8 cellular contexts compared by ENCODE assay signal in the genomic region with DNA sequence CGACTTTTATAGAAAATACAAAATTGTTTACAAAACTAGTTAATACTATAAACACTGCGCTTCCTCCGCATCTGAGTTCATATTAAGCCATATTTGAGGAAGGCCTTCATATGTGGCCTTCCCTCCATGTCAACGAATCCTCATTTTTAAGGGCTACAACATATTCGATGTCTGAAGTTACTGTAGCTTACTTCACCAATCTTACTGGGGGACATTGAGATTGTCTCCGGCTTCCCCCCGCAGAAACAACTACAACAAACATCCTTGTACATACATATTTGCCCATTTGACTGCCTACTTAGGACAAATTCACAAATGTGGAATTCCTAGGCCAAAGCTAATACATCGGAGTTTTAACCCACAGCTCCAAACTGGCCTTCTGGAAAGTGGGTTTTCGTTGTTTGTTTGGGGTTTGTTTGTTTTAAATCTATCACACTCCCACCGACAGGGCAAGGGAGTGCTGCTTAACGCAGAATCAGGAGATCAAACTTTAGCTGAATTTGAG. TPM values are rescaled to one million over a fixed set of nuclear protein-coding genes. Genes with fewer than 3 reads are reported as not detected.
DNase-seq lines count a peak whose midpoint lies in the region; ATAC-seq and TF ChIP-seq lines count a peak whose summit lies in the region.

No MANE protein-coding gene starts in this region.

- peak overlapping the region; percentile 83 for H3K9ac ChIP-seq in ES-I3 (ENCODE audit: low read depth, low read length)
- H3K9ac ChIP-seq in neural progenitor cell, result no peak overlapping the region

- ATAC-seq in HG03520 (IDR thresholded peaks at IDR 0.05; ENCODE audit: unreplicated experiment) (peak; percentile 19), GM21360 (IDR thresholded peaks at IDR 0.05; ENCODE audit: unreplicated experiment) (no peak), GM21381 (IDR thresholded peaks at IDR 0.05; ENCODE audit: unreplicated experiment) (no peak)

- H3K27ac Mint-ChIP-seq in neural progenitor cell, result peak overlapping the region; percentile 30

- H2AFZ ChIP-seq in neural progenitor cell (replicated peaks), result peak overlapping the region; percentile 46

- no peaks in the 10 kb centered on the region for H3K79me2 ChIP-seq in neural progenitor cell (ENCODE audit: low read depth)

- H3K9me3 Mint-ChIP-seq in neural progenitor cell, result no peaks in the 10 kb centered on the region

- peak overlapping the region; percentile 89 for H3K4me3 Mint-ChIP-seq in neural progenitor cell

- H3K9me3 ChIP-seq in ES-I3 (ENCODE audit: control insufficient read depth, insufficient read depth, low read length) (no peaks in the 10 kb centered on the region), neural progenitor cell (ENCODE audit: low read depth) (no peaks in the 10 kb centered on the region)

- peaks cover 8% of the 10 kb centered on the region for H3K4me1 Mint-ChIP-seq in neural progenitor cell

- TF ChIP-seq CTCF in coronary artery (IDR thresholded peaks at IDR 0.05), result no peak
- TF ChIP-seq CTCF in neural progenitor cell (IDR thresholded peaks at IDR 0.05), result no peak

- H4K20me1 ChIP-seq in neural progenitor cell (ENCODE audit: low read depth), result no peaks in the 10 kb centered on the region

- H3K4me3 ChIP-seq in coronary artery, result peak overlapping the region; percentile 80
- H3K4me3 ChIP-seq in neural progenitor cell, result peak overlapping the region; percentile 65

- H3K36me3 ChIP-seq in ES-I3 (ENCODE audit: insufficient read depth, low read length) (no peaks in the 10 kb centered on the region), neural progenitor cell (no peaks in the 10 kb centered on the region)

- DNase-seq in coronary artery (ENCODE audit: low spot score), result no peak
- DNase-seq in neural progenitor cell (ENCODE audit: low spot score), result no peak
- DNase-seq in DMS153 (lab: John Stamatoyannopoulos, UW), result no peak
- no peak for DNase-seq in NCI-H1694 (lab: John Stamatoyannopoulos, UW)

- peaks cover 30% of the 10 kb centered on the region for H3K27me3 ChIP-seq in neural progenitor cell

- H3K27me3 Mint-ChIP-seq in neural progenitor cell (ENCODE audit: insufficient read depth, low read depth), result peaks cover 2% of the 10 kb centered on the region

- peaks cover 5% of the 10 kb centered on the region for H3F3A ChIP-seq in neural progenitor cell (ENCODE audit: low read depth)

- peak overlapping the region; percentile 93 to 94 for H3K27ac ChIP-seq in coronary artery
- H3K27ac ChIP-seq in neural progenitor cell, result no peak overlapping the region

- peak overlapping the region; percentile 87 for H3K4me2 ChIP-seq in neural progenitor cell

- H3K4me1 ChIP-seq in ES-I3 (ENCODE audit: insufficient read depth, low read length), result 0 out of 2 replicates have a peak, but pooled peaks cover 5% of the 10 kb centered on the region
- H3K4me1 ChIP-seq in neural progenitor cell, result peaks cover 2% of the 10 kb centered on the region

- no peaks in the 10 kb centered on the region for H3K36me3 Mint-ChIP-seq in neural progenitor cell

RNA-seq across cellular contexts. Expression of a gene that starts 0.6 kb away (rescaled TPM):
- 5.1 and 7.4 TPM in 2 replicates for total RNA-seq in neural progenitor cell (ENCODE audit: low replicate concordance)

RNA-seq across cellular contexts. Expression of a gene that starts 10.4 kb away (rescaled TPM):
- 0.06 and 0.07 TPM in 2 replicates for total RNA-seq in neural progenitor cell (ENCODE audit: low replicate concordance)
